10 cellular contexts compared by ENCODE assay signal in genomic region chr1:226663327-226663704, GRCh38.
DNase-seq lines count a peak whose midpoint lies in the region; ATAC-seq and TF ChIP-seq lines count a peak whose summit lies in the region.
"Had no signal": no experiment of that assay in that cellular context is flagged by ENCODE, and none has a peak within 500 bp of the region (broad histone marks: within the 10 kb centered on the region; RNA-seq: fewer than 3 reads in every experiment).

No MANE protein-coding gene starts in this region.

- H3K9me3 ChIP-seq in IMR-90 (ENCODE audit: control insufficient read depth, insufficient read depth, low read length) (no peaks in the 10 kb centered on the region), mammary epithelial cell (replicated peaks; ENCODE audit: insufficient read depth, low read length) (no peaks in the 10 kb centered on the region)

- H3K27ac Mint-ChIP-seq in natural killer cell treated with Interleukin-12 subunit alpha and Interleukin-12 subunit beta and Interleukin-15 and Interleukin-18, amount 100 ng/mL, for 72 hours: peak overlapping the region; percentile 62 to 95

- no peaks in the 10 kb centered on the region for H3K36me3 Mint-ChIP-seq in natural killer cell treated with Interleukin-12 subunit alpha and Interleukin-12 subunit beta and Interleukin-15 and Interleukin-18, amount 100 ng/mL, for 72 hours

- no peaks in the 10 kb centered on the region for H3K79me2 ChIP-seq in ACC112 (ENCODE audit: control insufficient read depth, insufficient read depth, low read length, unreplicated experiment)
- H3K79me2 ChIP-seq in mammary epithelial cell (ENCODE audit: insufficient read depth, low read length): peaks cover 2% of the 10 kb centered on the region

- peak overlapping the region; percentile 5; the same call in 1 of the 2 replicates for H3K18ac ChIP-seq in IMR-90 (ENCODE audit: low read depth, low read length)

- H2BK5ac ChIP-seq in IMR-90 (ENCODE audit: low read depth, low read length, poor library complexity, severe bottlenecking): peak overlapping the region; percentile 44

- peaks cover 5% of the 10 kb centered on the region for H4K20me1 ChIP-seq in IMR-90 (ENCODE audit: insufficient read depth, low read length)
- H4K20me1 ChIP-seq in mammary epithelial cell (ENCODE audit: insufficient read depth, low read length): no peaks in the 10 kb centered on the region

- H3K27me3 ChIP-seq in ACC112 (ENCODE audit: insufficient read depth, low read length) (no peaks in the 10 kb centered on the region), IMR-90 (ENCODE audit: control insufficient read depth, insufficient read depth, low read length) (no peaks in the 10 kb centered on the region), mammary epithelial cell (ENCODE audit: insufficient read depth, low read length) (no peaks in the 10 kb centered on the region)

- H3K4me3 Mint-ChIP-seq in natural killer cell treated with Interleukin-12 subunit alpha and Interleukin-12 subunit beta and Interleukin-15 and Interleukin-18, amount 100 ng/mL, for 72 hours: peak overlapping the region; percentile 68

- H3K4me3 ChIP-seq in ACC112 (ENCODE audit: low read depth, low read length): no peak overlapping the region
- H3K4me3 ChIP-seq in IMR-90 (ENCODE audit: insufficient read depth, low read depth, low read length): no peak overlapping the region
- no peak overlapping the region for H3K4me3 ChIP-seq in mammary epithelial cell (replicated peaks in 1 of 3; ENCODE audit: insufficient read depth in 1 of 3, low read depth in 2 of 3, low read length in 3 of 3)

- H3K14ac ChIP-seq in IMR-90 (replicated peaks; ENCODE audit: low read depth, low read length): 0 out of 2 replicates have a peak overlapping the region, but pooled peaks have one; percentile 83

- H3K79me1 ChIP-seq in IMR-90 (ENCODE audit: low read depth in 1 of 2, low read length in 2 of 2): peaks cover 0 to 11% of the 10 kb centered on the region in 2 experiments; a peak in 2 of 4 replicates

- H3K36me3 ChIP-seq in ACC112 (ENCODE audit: insufficient read depth, low read length) (no peaks in the 10 kb centered on the region), IMR-90 (ENCODE audit: control insufficient read depth, insufficient read depth, low read length) (no peaks in the 10 kb centered on the region), mammary epithelial cell (ENCODE audit: insufficient read depth, low read length) (no peaks in the 10 kb centered on the region)

- ATAC-seq in IMR-90 (ENCODE audit: low read depth): no peak
- no peak for ATAC-seq in natural killer cell treated with Interleukin-12 subunit alpha and Interleukin-12 subunit beta and Interleukin-15 and Interleukin-18, amount 100 ng/mL, for 72 hours
- no peak for ATAC-seq in GM19351 (IDR thresholded peaks at IDR 0.05; ENCODE audit: unreplicated experiment)
- no peak for ATAC-seq in GM18873 (IDR thresholded peaks at IDR 0.05; ENCODE audit: low FRiP score, unreplicated experiment)

- H3K4me2 ChIP-seq in IMR-90 (ENCODE audit: low read depth, low read length): no peak overlapping the region; the same call in 1 of the 2 replicates
- peak overlapping the region; percentile 57 for H3K4me2 ChIP-seq in mammary epithelial cell (ENCODE audit: insufficient read depth, low read depth, low read length)

- H2AK9ac ChIP-seq in IMR-90 (replicated peaks; ENCODE audit: low read depth, low read length, poor library complexity): peak overlapping the region; percentile 19

- H2BK20ac ChIP-seq in IMR-90 (ENCODE audit: low read depth, low read length): peak overlapping the region; percentile 80; the same call in 1 of the 2 replicates

- peak overlapping the region; percentile 92 for H2BK120ac ChIP-seq in IMR-90 (ENCODE audit: low read depth, low read length)

- 0 out of 2 replicates have a peak overlapping the region, but pooled peaks have one; percentile 54 for H4K91ac ChIP-seq in IMR-90 (ENCODE audit: insufficient read depth, low read depth, low read length)

- BruUV-seq in IMR-90 (replicated peaks; lab: Mats Ljungman, UMichigan): no TSS peak
- no TSS peak for BruUV-seq in mammary epithelial cell (replicated peaks; lab: Mats Ljungman, UMichigan)

- H3K9ac ChIP-seq in IMR-90 (ENCODE audit: low read depth, low read length) (no peak overlapping the region), mammary epithelial cell (ENCODE audit: insufficient read depth, low read length) (peak overlapping the region; percentile 30)

- peak overlapping the region; percentile 88; the same call in 1 of the 2 replicates for H3K4ac ChIP-seq in IMR-90 (ENCODE audit: low read depth, low read length)

- H3K4me1 ChIP-seq in ACC112 (ENCODE audit: control insufficient read depth, insufficient read depth, low read length, unreplicated experiment): peaks cover 38% of the 10 kb centered on the region
- H3K4me1 ChIP-seq in IMR-90 (ENCODE audit: control insufficient read depth, insufficient read depth, low read length): peaks cover 26% of the 10 kb centered on the region
- peaks cover 35% of the 10 kb centered on the region for H3K4me1 ChIP-seq in mammary epithelial cell (ENCODE audit: insufficient read depth, low read length)

- H3K27me3 Mint-ChIP-seq in natural killer cell treated with Interleukin-12 subunit alpha and Interleukin-12 subunit beta and Interleukin-15 and Interleukin-18, amount 100 ng/mL, for 72 hours: no peaks in the 10 kb centered on the region

- peak overlapping the region; percentile 40 for H2AK5ac ChIP-seq in IMR-90 (ENCODE audit: low read depth, low read length)

- H3K27ac ChIP-seq in ACC112 (ENCODE audit: low read depth, low read length): peak overlapping the region; percentile 79
- peak overlapping the region; percentile 63 for H3K27ac ChIP-seq in IMR-90 (ENCODE audit: insufficient read depth, low read length)
- peak overlapping the region; percentile 68 for H3K27ac ChIP-seq in mammary epithelial cell (ENCODE audit: insufficient read depth, low read depth, low read length)

- DNase-seq in IMR-90 (no peak), mammary epithelial cell (no peak), NCI-H1694 (lab: John Stamatoyannopoulos, UW) (no peak), NCI-H345 (lab: John Stamatoyannopoulos, UW) (no peak)
- no peak for DNase-seq in natural killer cell treated with Interleukin-12 subunit alpha and Interleukin-12 subunit beta and Interleukin-15 and Interleukin-18, amount 100 ng/mL, for 72 hours (ENCODE audit: low spot score)
- DNase-seq: NCI-H1092, SW 1271 had no signal

- intact Hi-C loops in IMR-90 (cut with micrococcal nuclease): loop anchor here (5.0 kb wide), 1 partner anchor 74 kb away; the partner anchor contains the start of gene ITPKB
- intact Hi-C loops in mammary epithelial cell (cut with micrococcal nuclease): no loop called here

- H2AFZ ChIP-seq in ACC112 (ENCODE audit: low read length, unreplicated experiment) (no peak overlapping the region), IMR-90 (replicated peaks; ENCODE audit: low read length, poor library complexity) (peak overlapping the region; percentile 69), mammary epithelial cell (ENCODE audit: low read depth, low read length) (no peak overlapping the region)

- no peak for TF ChIP-seq POLR2A in IMR-90 (IDR thresholded peaks at IDR 0.05; ENCODE audit: low read depth, low read length)

- H3K9me1 ChIP-seq in IMR-90 (ENCODE audit: insufficient read depth, low read length): peaks cover 31% of the 10 kb centered on the region

- 74% methylated on average over 4 of the region's 7 CpGs; no CpG with 5 or more reads in 1 of the 2 experiments for WGBS in IMR-90 (ENCODE audit: extremely low coverage in 2 of 2, insufficient read length in 1 of 2), 2 experiments
- 57% methylated on average over 7 of the region's 7 CpGs for WGBS in mammary epithelial cell (ENCODE audit: low coverage, missing lambda C conversion rate)

- peaks cover 79 to 84% of the 10 kb centered on the region in 2 donors for H3K4me1 Mint-ChIP-seq in natural killer cell treated with Interleukin-12 subunit alpha and Interleukin-12 subunit beta and Interleukin-15 and Interleukin-18, amount 100 ng/mL, for 72 hours (ENCODE audit: low read depth in 2 of 2)

- no peak overlapping the region for H3K23ac ChIP-seq in IMR-90 (ENCODE audit: low read depth, low read length)

- in situ Hi-C loops in IMR-90 (cut with MboI; ENCODE audit: low sequenced_read_pairs) (no loop called here), mammary epithelial cell (cut with MboI; ENCODE audit: low sequenced_read_pairs in 2 of 2) (no loop called here)

- TF ChIP-seq CTCF in IMR-90 (conservative IDR thresholded peaks at IDR 0.05; ENCODE audit: low read depth, low read length) (no peak), mammary epithelial cell (conservative IDR thresholded peaks at IDR 0.05 in 1 of 2, IDR thresholded peaks at IDR 0.05 in 1 of 2; ENCODE audit: extremely low read depth in 1 of 2, insufficient read depth in 1 of 2, low read depth in 1 of 2, low read length in 2 of 2) (no peak)

- H4K8ac ChIP-seq in IMR-90 (ENCODE audit: low read depth in 2 of 2, low read length in 2 of 2): peak overlapping the region; percentile 31 to 43; a peak in 2 of 4 replicates

- H2BK15ac ChIP-seq in IMR-90 (ENCODE audit: low read depth, low read length): no peak overlapping the region; the same call in 2 of the 3 replicates

- no peak overlapping the region for H4K5ac ChIP-seq in IMR-90 (ENCODE audit: low read depth, low read length)

- CTCF ChIA-PET in IMR-90 (lab: Yijun Ruan, JAX): no interaction called here
- CTCF ChIA-PET in mammary epithelial cell (lab: Charles Lee; ENCODE audit: low non-redundant PET): no interaction called here

- POLR2A ChIA-PET in IMR-90 (lab: Charles Lee; ENCODE audit: unreplicated experiment): interaction anchor here (0.9 kb wide), 1 partner anchor 9 kb away, joined by 3 read pairs; no protein-coding TSS in a partner anchor

- no peaks in the 10 kb centered on the region for H3K9me3 Mint-ChIP-seq in natural killer cell treated with Interleukin-12 subunit alpha and Interleukin-12 subunit beta and Interleukin-15 and Interleukin-18, amount 100 ng/mL, for 72 hours

- TF ChIP-seq RAD21 in IMR-90 (IDR thresholded peaks at IDR 0.05; ENCODE audit: low read length): no peak

- dilution Hi-C loops in IMR-90 (cut with HindIII; ENCODE audit: low sequenced_read_pairs, unreplicated experiment): no loop called here
- dilution Hi-C loops in mammary epithelial cell (cut with HindIII; ENCODE audit: low sequenced_read_pairs): no loop called here

- no peak overlapping the region for H3K56ac ChIP-seq in IMR-90 (ENCODE audit: extremely low read depth, insufficient read depth, low read length)

TF ChIP-seq in IMR-90, 13 proteins besides CTCF, POLR2A, EP300 and RAD21:
- TF ChIP-seq CEBPB (IDR thresholded peaks at IDR 0.05; ENCODE audit: low read depth, low read length) (peak; percentile 72), FOS (IDR thresholded peaks at IDR 0.05; ENCODE audit: low read depth, low read length) (no peak)
